ENCODE assay signal across 9 cellular contexts in the genomic region with DNA sequence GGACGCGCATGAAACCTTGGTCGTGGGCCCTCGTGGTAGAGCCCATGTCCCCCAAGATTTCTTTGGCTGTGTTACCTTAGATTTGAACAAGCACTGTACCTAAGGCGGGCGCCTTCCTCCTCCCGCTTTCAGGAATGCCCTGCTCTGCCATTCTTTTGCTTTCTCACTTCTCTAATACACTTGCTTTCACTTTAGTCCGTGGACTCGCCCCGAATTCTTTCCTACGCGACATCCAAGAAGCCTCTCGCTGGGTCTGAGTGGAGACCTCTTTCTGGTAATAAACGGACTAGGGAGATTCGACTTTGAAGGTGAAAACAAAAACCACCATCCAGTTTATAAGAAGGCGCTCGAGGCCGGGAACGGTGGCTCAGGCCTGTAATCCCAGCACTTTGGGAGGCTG. TPM values are rescaled to one million over a fixed set of nuclear protein-coding genes. Genes with fewer than 3 reads are reported as not detected.
DNase-seq lines count a peak whose midpoint lies in the region; ATAC-seq and TF ChIP-seq lines count a peak whose summit lies in the region.
"Had no signal": no experiment of that assay in that cellular context is flagged by ENCODE, and none has a peak within 500 bp of the region (broad histone marks: within the 10 kb centered on the region; RNA-seq: fewer than 3 reads in every experiment).

No MANE protein-coding gene starts in this region.

- peak overlapping the region in 2 of 10 donors; percentile 81 to 95 for H3K27ac ChIP-seq in heart right ventricle
- peak overlapping the region; percentile 71 to 89 (median 88) for H3K27ac ChIP-seq in right lobe of liver

- intact Hi-C loops in heart right ventricle (cut with DNase I) (no loop called here), Right ventricle myocardium superior (cut with DNase I) (no loop called here), right lobe of liver (cut with DNase I) (no loop called here)

- H3K4me1 ChIP-seq in heart right ventricle (peaks cover 0 to 59% (median 25%) of the 10 kb centered on the region in 9 donors), right lobe of liver (peaks cover 0 to 60% (median 20%) of the 10 kb centered on the region in 4 donors)

- no peaks in the 10 kb centered on the region for H3K9me3 Mint-ChIP-seq in activated naive CD8-positive, alpha-beta T cell treated with anti-CD3 and anti-CD28 coated beads, Interleukin-2, amount 50 U/mL, for 24 hours

- H3K4me1 Mint-ChIP-seq in activated naive CD8-positive, alpha-beta T cell treated with anti-CD3 and anti-CD28 coated beads, Interleukin-2, amount 50 U/mL, for 24 hours: peaks cover 60% of the 10 kb centered on the region

- peaks cover 36% of the 10 kb centered on the region for H3K36me3 Mint-ChIP-seq in activated naive CD8-positive, alpha-beta T cell treated with anti-CD3 and anti-CD28 coated beads, Interleukin-2, amount 50 U/mL, for 24 hours (ENCODE audit: low read depth)

- ATAC-seq in heart right ventricle (no peak), Right ventricle myocardium superior (ENCODE audit: poor library complexity) (no peak), right lobe of liver (no peak)
- no peak for ATAC-seq in activated naive CD8-positive, alpha-beta T cell treated with anti-CD3 and anti-CD28 coated beads, Interleukin-2, amount 50 U/mL, for 24 hours

- no peak for TF ChIP-seq POLR2A in right lobe of liver (IDR thresholded peaks at IDR 0.05)

- H3K36me3 ChIP-seq in heart right ventricle (peaks cover 0 to 16% (median 5%) of the 10 kb centered on the region in 9 donors), right lobe of liver (peaks cover 0 to 12% (median under 1%) of the 10 kb centered on the region in 4 donors)

- H3K27me3 ChIP-seq in heart right ventricle: no peaks in the 10 kb centered on the region
- no peaks in the 10 kb centered on the region for H3K27me3 ChIP-seq in right lobe of liver
- H3K27me3 ChIP-seq: body of pancreas had no signal

- peak overlapping the region in 9 of 10 donors; percentile 69 to 96 (median 87) for H3K4me3 ChIP-seq in heart right ventricle
- H3K4me3 ChIP-seq in right lobe of liver: peak overlapping the region in 2 of 3 donors; percentile 60 to 74

- H3K9me3 ChIP-seq in heart right ventricle: no peaks in the 10 kb centered on the region
- no peaks in the 10 kb centered on the region for H3K9me3 ChIP-seq in right lobe of liver
- H3K9me3 ChIP-seq: body of pancreas had no signal

- in situ Hi-C loops in GM13976 (cut with MboI; ENCODE audit: low sequenced_read_pairs, unreplicated experiment): no loop called here

- CTCF ChIA-PET in GM10248 (lab: Yijun Ruan, JAX): interaction anchor here (1.3 to 1.7 kb wide), 3 partner anchors 10 to 59 kb away, joined by 3 to 5 read pairs (median 3); no protein-coding TSS in a partner anchor

- POLR2A ChIA-PET in GM10248 (lab: Yijun Ruan, JAX): no interaction called here

- WGBS in heart right ventricle, 2 donors: 80% methylated on average over 19 of the region's 19 CpGs
- WGBS in right lobe of liver (ENCODE audit: insufficient coverage, low coverage, low lambda C conversion rate, missing lambda C conversion rate): 87% methylated on average over 18 of the region's 19 CpGs

- peak overlapping the region; percentile 96 for H3K4me3 Mint-ChIP-seq in activated naive CD8-positive, alpha-beta T cell treated with anti-CD3 and anti-CD28 coated beads, Interleukin-2, amount 50 U/mL, for 24 hours

- DNase-seq in heart right ventricle: no peak
- no peak for DNase-seq in Right ventricle myocardium superior
- DNase-seq in activated naive CD8-positive, alpha-beta T cell treated with anti-CD3 and anti-CD28 coated beads, Interleukin-2, amount 50 U/mL, for 24 hours: no peak
- no peak for DNase-seq in right lobe of liver
- no peak for DNase-seq in NCI-H1092 (lab: John Stamatoyannopoulos, UW)
- DNase-seq in putamen (ENCODE audit: low spot score): no peak
- no peak for DNase-seq in GM13976 (ENCODE audit: low spot score)
- DNase-seq in GM10248 (ENCODE audit: extremely low spot score): no peak

- H3K27ac Mint-ChIP-seq in activated naive CD8-positive, alpha-beta T cell treated with anti-CD3 and anti-CD28 coated beads, Interleukin-2, amount 50 U/mL, for 24 hours: peak overlapping the region; percentile 92

- no peaks in the 10 kb centered on the region for H3K27me3 Mint-ChIP-seq in activated naive CD8-positive, alpha-beta T cell treated with anti-CD3 and anti-CD28 coated beads, Interleukin-2, amount 50 U/mL, for 24 hours

- no peak for TF ChIP-seq CTCF in heart right ventricle (IDR thresholded peaks at IDR 0.05)
- no peak for TF ChIP-seq CTCF in right lobe of liver (IDR thresholded peaks at IDR 0.05)
- no peak for TF ChIP-seq CTCF in GM13976 (IDR thresholded peaks at IDR 0.05; ENCODE audit: borderline replicate concordance, control extremely low read depth, extremely low read depth, insufficient read depth, missing control alignments)
- no peak for TF ChIP-seq CTCF in GM10248 (IDR thresholded peaks at IDR 0.05; ENCODE audit: control extremely low read depth, extremely low read depth, low read depth, missing control alignments)

RNA-seq across cellular contexts. Expression of gene NUP50, which starts 1.2 kb away (rescaled TPM):
- total RNA-seq in heart right ventricle (10 to 100 TPM; 10.7 to 21.2 (median 15.3) TPM), Right ventricle myocardium superior (19.1 TPM), right lobe of liver (10 to 100 TPM; 26.4 to 57.2 (median 31.4) TPM)
- polyA plus RNA-seq in heart right ventricle: 10 to 100 TPM in 1 of 2 donors, 1 to 10 TPM in 1; 5.7 to 11.4 TPM
